ENCODE assay signal across 1 cellular context in the genomic region with DNA sequence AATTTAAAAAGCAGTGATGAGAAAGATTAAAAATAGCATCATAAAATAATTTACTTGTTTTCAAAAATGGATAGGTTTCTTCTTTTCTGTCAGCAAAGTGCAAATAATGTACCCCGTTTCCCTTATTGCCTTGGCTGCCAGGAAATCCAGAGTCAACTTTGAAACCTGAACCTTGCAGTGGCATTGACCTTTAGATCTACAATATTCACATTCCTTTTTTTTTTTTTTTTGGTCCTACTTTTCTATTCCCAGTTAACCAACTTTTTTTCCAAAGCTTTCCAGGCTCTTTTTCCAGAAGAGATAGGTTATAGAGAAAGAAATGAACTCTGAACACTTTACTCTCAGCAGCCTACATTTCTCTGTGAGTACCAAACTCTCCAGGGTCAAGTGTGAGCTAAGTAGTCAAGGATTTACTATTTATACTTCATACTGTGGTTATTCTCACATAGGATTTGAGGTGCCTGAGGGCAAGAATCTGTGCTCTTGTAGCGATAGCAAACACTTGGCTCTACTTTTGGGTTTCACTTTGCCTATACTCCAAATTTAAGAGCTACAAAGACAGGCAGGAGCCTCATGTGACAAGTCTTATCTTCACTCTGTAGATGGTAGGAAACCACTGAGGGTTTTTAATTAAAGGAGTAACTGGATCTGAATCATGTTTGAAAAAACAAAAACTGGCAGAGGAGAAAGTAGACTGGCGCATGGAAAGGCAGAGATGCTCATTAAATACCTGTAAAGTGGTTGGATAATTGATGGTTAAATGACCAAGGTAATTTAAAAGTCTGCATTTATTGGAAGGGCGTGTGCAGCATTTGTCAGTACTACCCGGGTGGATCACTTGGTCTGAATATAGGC.
TF ChIP-seq lines count a peak whose summit lies in the region.

No MANE protein-coding gene starts in this region.

TF ChIP-seq in HepG2, 621 proteins besides CTCF, POLR2A, EP300 and RAD21 (continued from another document):
- TF ChIP-seq, protein P1, sequence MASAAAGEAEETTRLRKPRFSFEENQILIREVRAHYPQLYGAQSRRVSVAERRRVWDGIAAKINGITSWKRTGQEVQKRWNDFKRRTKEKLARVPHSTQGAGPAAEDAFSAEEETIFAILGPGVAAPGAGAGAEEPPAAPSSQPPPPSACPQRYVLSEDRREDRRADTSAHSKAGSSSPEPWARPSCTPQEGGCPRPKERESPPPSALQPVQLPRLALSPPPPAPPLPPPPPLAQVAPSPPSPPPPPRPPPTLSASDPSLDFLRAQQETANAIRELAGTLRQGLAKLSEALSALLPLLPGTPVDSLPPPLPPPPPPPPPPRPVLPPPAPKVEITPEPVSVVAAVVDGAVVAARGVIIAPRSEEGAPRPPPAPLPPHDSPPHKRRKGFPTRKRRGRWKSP (CRISPR knock-in tag; IDR thresholded peaks at IDR 0.05) = no peak
- TF ChIP-seq TBL1XR1 (IDR thresholded peaks at IDR 0.05; ENCODE audit: borderline replicate concordance, low read length, partially characterized antibody) = peak; percentile 91
- TF ChIP-seq, protein P2, sequence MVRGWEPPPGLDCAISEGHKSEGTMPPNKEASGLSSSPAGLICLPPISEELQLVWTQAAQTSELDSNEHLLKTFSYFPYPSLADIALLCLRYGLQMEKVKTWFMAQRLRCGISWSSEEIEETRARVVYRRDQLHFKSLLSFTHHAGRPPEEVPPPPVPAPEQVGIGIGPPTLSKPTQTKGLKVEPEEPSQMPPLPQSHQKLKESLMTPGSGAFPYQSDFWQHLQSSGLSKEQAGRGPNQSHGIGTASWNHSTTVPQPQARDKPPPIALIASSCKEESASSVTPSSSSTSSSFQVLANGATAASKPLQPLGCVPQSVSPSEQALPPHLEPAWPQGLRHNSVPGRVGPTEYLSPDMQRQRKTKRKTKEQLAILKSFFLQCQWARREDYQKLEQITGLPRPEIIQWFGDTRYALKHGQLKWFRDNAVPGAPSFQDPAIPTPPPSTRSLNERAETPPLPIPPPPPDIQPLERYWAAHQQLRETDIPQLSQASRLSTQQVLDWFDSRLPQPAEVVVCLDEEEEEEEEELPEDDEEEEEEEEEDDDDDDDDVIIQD (CRISPR knock-in tag; IDR thresholded peaks at IDR 0.05; ENCODE audit: low read depth) = peak; percentile 82; the same call in 1 of the 2 replicates
- TF ChIP-seq, protein P3, sequence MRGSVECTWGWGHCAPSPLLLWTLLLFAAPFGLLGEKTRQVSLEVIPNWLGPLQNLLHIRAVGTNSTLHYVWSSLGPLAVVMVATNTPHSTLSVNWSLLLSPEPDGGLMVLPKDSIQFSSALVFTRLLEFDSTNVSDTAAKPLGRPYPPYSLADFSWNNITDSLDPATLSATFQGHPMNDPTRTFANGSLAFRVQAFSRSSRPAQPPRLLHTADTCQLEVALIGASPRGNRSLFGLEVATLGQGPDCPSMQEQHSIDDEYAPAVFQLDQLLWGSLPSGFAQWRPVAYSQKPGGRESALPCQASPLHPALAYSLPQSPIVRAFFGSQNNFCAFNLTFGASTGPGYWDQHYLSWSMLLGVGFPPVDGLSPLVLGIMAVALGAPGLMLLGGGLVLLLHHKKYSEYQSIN (CRISPR knock-in tag; IDR thresholded peaks at IDR 0.05; ENCODE audit: borderline replicate concordance) = no peak
- no peak for TF ChIP-seq ZFYVE20 (CRISPR knock-in tag; IDR thresholded peaks at IDR 0.05; ENCODE audit: borderline replicate concordance, low read depth)
- TF ChIP-seq, protein P4, sequence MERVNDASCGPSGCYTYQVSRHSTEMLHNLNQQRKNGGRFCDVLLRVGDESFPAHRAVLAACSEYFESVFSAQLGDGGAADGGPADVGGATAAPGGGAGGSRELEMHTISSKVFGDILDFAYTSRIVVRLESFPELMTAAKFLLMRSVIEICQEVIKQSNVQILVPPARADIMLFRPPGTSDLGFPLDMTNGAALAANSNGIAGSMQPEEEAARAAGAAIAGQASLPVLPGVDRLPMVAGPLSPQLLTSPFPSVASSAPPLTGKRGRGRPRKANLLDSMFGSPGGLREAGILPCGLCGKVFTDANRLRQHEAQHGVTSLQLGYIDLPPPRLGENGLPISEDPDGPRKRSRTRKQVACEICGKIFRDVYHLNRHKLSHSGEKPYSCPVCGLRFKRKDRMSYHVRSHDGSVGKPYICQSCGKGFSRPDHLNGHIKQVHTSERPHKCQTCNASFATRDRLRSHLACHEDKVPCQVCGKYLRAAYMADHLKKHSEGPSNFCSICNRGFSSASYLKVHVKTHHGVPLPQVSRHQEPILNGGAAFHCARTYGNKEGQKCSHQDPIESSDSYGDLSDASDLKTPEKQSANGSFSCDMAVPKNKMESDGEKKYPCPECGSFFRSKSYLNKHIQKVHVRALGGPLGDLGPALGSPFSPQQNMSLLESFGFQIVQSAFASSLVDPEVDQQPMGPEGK (CRISPR knock-in tag; IDR thresholded peaks at IDR 0.05) = peak; percentile 67
- TF ChIP-seq, protein P5, sequence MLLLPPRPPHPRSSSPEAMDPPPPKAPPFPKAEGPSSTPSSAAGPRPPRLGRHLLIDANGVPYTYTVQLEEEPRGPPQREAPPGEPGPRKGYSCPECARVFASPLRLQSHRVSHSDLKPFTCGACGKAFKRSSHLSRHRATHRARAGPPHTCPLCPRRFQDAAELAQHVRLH (CRISPR knock-in tag; IDR thresholded peaks at IDR 0.05; ENCODE audit: borderline replicate concordance, low read depth) = peak; percentile 53; the same call in 1 of the 2 replicates
- TF ChIP-seq LCORL (IDR thresholded peaks at IDR 0.05) = 0 out of 2 replicates have a peak, but pooled peaks have one; percentile 8
- no peak for TF ChIP-seq LCORL (CRISPR knock-in tag; IDR thresholded peaks at IDR 0.05)
- peak; percentile 77; the same call in 1 of the 2 replicates for TF ChIP-seq GATA4 (IDR thresholded peaks at IDR 0.05; ENCODE audit: borderline replicate concordance, low read depth)
- no peak for TF ChIP-seq ZNF761 (CRISPR knock-in tag; conservative IDR thresholded peaks at IDR 0.05)
- 0 out of 2 replicates have a peak, but pooled peaks have one; percentile 14 for TF ChIP-seq KDM4B (CRISPR knock-in tag; IDR thresholded peaks at IDR 0.05)
- TF ChIP-seq, protein P6, sequence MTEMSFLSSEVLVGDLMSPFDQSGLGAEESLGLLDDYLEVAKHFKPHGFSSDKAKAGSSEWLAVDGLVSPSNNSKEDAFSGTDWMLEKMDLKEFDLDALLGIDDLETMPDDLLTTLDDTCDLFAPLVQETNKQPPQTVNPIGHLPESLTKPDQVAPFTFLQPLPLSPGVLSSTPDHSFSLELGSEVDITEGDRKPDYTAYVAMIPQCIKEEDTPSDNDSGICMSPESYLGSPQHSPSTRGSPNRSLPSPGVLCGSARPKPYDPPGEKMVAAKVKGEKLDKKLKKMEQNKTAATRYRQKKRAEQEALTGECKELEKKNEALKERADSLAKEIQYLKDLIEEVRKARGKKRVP (CRISPR knock-in tag; IDR thresholded peaks at IDR 0.05) = no peak
- TF ChIP-seq, protein P7, sequence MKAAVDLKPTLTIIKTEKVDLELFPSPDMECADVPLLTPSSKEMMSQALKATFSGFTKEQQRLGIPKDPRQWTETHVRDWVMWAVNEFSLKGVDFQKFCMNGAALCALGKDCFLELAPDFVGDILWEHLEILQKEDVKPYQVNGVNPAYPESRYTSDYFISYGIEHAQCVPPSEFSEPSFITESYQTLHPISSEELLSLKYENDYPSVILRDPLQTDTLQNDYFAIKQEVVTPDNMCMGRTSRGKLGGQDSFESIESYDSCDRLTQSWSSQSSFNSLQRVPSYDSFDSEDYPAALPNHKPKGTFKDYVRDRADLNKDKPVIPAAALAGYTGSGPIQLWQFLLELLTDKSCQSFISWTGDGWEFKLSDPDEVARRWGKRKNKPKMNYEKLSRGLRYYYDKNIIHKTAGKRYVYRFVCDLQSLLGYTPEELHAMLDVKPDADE (CRISPR knock-in tag; IDR thresholded peaks at IDR 0.05) = no peak
- TF ChIP-seq GATAD2A (CRISPR knock-in tag; IDR thresholded peaks at IDR 0.05) = peak; percentile 98
